ENCODE assay signal across 8 cellular contexts in the genomic region with DNA sequence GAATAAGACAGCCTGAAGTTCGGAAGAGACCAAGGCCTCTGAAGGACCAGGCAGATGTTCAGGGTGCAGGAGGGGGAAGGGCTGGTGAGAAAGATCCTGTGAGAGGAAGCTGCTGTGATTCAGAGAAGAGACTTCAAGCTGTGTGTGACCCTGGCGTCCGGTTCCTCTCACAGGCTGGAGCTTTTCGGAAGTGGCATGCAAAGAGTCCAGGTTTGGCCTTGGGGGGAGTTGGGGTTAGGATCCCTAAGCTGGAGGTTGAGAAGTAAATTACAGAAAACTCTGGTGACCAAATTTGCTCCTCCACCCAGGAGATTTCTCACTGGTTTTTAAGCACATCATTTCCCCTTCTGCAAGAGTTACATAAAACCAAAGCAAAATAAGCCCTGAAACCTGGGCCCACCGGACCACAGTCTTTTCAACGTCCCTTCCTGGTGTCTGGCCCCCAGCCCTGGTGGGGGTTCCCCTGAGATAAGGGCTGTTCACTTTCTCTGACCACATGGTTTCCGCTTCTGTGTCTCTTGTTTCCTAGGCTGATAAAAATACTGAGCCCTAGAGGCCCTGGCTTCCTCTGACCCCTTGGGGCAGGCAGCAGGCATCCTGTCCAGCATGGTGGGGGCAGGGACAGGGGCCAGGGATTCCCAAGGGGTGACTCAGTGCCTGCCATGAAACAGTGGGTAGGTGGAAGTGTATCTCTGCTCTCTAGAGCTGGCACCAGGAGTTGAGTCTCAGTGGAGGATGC. TPM values are rescaled to one million over a fixed set of nuclear protein-coding genes. Genes with fewer than 3 reads are reported as not detected.
DNase-seq lines count a peak whose midpoint lies in the region; ATAC-seq and TF ChIP-seq lines count a peak whose summit lies in the region.

No MANE protein-coding gene starts in this region.

- no peak overlapping the region for H2AFZ ChIP-seq in parathyroid adenoma

- no peak for TF ChIP-seq RAD21 in Ishikawa (IDR thresholded peaks at IDR 0.05; ENCODE audit: low read depth)

- peaks cover 2% of the 10 kb centered on the region for H3K79me2 ChIP-seq in parathyroid adenoma

- CTCF ChIA-PET in activated CD8-positive, alpha-beta T cell treated with anti-CD3 and anti-CD28 coated beads for 36 hours (lab: Charles Lee) = interaction anchor here (0.6 to 56.2 kb wide), 6 partner anchors 9 to 38 kb away, joined by 3 to 2542 read pairs (median 16); a partner anchor contains a TSS

- H3K4me3 ChIP-seq in fibroblast of villous mesenchyme (ENCODE audit: low read depth, low read length) (no peak overlapping the region), parathyroid adenoma (ENCODE audit: low read depth, low read length) (no peak overlapping the region)

- TF ChIP-seq EP300 in Ishikawa (IDR thresholded peaks at IDR 0.05; ENCODE audit: borderline replicate concordance) = no peak

- no peak overlapping the region for H3K4me2 ChIP-seq in parathyroid adenoma (ENCODE audit: low read length)

- H3K27me3 Mint-ChIP-seq in activated CD8-positive, alpha-beta T cell treated with anti-CD3 and anti-CD28 coated beads for 36 hours = no peaks in the 10 kb centered on the region

- no peak for TF ChIP-seq CTCF in activated CD8-positive, alpha-beta T cell treated with anti-CD3 and anti-CD28 coated beads for 36 hours (IDR thresholded peaks at IDR 0.05)
- TF ChIP-seq CTCF in fibroblast of villous mesenchyme (IDR thresholded peaks at IDR 0.05; ENCODE audit: insufficient read depth, low read depth, low read length) = no peak
- no peak for TF ChIP-seq CTCF in parathyroid adenoma (IDR thresholded peaks at IDR 0.05)

- POLR2A ChIA-PET in activated CD8-positive, alpha-beta T cell treated with anti-CD3 and anti-CD28 coated beads for 36 hours (lab: Charles Lee) = interaction anchor here (1.2 to 35.7 kb wide), 7 partner anchors 9 to 92 kb away, joined by 3 to 1181 read pairs (median 8); a partner anchor contains a TSS

- peak; percentile 64 for ATAC-seq in GM21529 (IDR thresholded peaks at IDR 0.05; ENCODE audit: unreplicated experiment)
- ATAC-seq in activated CD8-positive, alpha-beta T cell treated with anti-CD3 and anti-CD28 coated beads for 36 hours = peak; percentile 69

- peak overlapping the region; percentile 45 for H3K27ac ChIP-seq in parathyroid adenoma

- H3K36me3 ChIP-seq in parathyroid adenoma (ENCODE audit: control insufficient read depth, insufficient read depth, low read length) = no peaks in the 10 kb centered on the region

- peaks cover 78% of the 10 kb centered on the region for H3K4me1 Mint-ChIP-seq in activated CD8-positive, alpha-beta T cell treated with anti-CD3 and anti-CD28 coated beads for 36 hours (ENCODE audit: low read depth)

- intact Hi-C loops in activated CD8-positive, alpha-beta T cell treated with anti-CD3 and anti-CD28 coated beads for 36 hours (cut with micrococcal nuclease) = loop anchor here (1.0 to 10.0 kb wide), 3 partner anchors 8 to 265 kb away; a partner anchor contains a TSS

- DNase-seq in GM03348 (ENCODE audit: low spot score) (peak; percentile 70), fibroblast of villous mesenchyme (ENCODE audit: low read depth) (peak; percentile 81), DMS 273 (lab: John Stamatoyannopoulos, UW; ENCODE audit: unreplicated experiment) (no peak), NCI-H1436 treated with DMSO at 0.1 percent for 48 hours (lab: John Stamatoyannopoulos, UW) (no peak)
- DNase-seq in activated CD8-positive, alpha-beta T cell treated with anti-CD3 and anti-CD28 coated beads for 36 hours = peak; percentile 86

- peak overlapping the region; percentile 90 for H3K27ac Mint-ChIP-seq in activated CD8-positive, alpha-beta T cell treated with anti-CD3 and anti-CD28 coated beads for 36 hours

- H3K4me1 ChIP-seq in parathyroid adenoma = no peaks in the 10 kb centered on the region

- no peaks in the 10 kb centered on the region for H3K9me3 Mint-ChIP-seq in activated CD8-positive, alpha-beta T cell treated with anti-CD3 and anti-CD28 coated beads for 36 hours

- no peaks in the 10 kb centered on the region for H3K27me3 ChIP-seq in parathyroid adenoma (ENCODE audit: control insufficient read depth, insufficient read depth, low read length)

- H3K36me3 Mint-ChIP-seq in activated CD8-positive, alpha-beta T cell treated with anti-CD3 and anti-CD28 coated beads for 36 hours (ENCODE audit: low read depth) = peaks cover 49% of the 10 kb centered on the region

- no peaks in the 10 kb centered on the region for H3K9me3 ChIP-seq in parathyroid adenoma (ENCODE audit: control insufficient read depth, low read length)

- H3K4me3 Mint-ChIP-seq in activated CD8-positive, alpha-beta T cell treated with anti-CD3 and anti-CD28 coated beads for 36 hours = peak overlapping the region; percentile 56

- H3K9ac ChIP-seq in parathyroid adenoma = no peak overlapping the region

TF ChIP-seq in Ishikawa, 13 proteins besides CTCF, POLR2A, EP300 and RAD21:
- TF ChIP-seq CREB1 (IDR thresholded peaks at IDR 0.05; ENCODE audit: low read depth) = no peak
- TF ChIP-seq, protein P1, sequence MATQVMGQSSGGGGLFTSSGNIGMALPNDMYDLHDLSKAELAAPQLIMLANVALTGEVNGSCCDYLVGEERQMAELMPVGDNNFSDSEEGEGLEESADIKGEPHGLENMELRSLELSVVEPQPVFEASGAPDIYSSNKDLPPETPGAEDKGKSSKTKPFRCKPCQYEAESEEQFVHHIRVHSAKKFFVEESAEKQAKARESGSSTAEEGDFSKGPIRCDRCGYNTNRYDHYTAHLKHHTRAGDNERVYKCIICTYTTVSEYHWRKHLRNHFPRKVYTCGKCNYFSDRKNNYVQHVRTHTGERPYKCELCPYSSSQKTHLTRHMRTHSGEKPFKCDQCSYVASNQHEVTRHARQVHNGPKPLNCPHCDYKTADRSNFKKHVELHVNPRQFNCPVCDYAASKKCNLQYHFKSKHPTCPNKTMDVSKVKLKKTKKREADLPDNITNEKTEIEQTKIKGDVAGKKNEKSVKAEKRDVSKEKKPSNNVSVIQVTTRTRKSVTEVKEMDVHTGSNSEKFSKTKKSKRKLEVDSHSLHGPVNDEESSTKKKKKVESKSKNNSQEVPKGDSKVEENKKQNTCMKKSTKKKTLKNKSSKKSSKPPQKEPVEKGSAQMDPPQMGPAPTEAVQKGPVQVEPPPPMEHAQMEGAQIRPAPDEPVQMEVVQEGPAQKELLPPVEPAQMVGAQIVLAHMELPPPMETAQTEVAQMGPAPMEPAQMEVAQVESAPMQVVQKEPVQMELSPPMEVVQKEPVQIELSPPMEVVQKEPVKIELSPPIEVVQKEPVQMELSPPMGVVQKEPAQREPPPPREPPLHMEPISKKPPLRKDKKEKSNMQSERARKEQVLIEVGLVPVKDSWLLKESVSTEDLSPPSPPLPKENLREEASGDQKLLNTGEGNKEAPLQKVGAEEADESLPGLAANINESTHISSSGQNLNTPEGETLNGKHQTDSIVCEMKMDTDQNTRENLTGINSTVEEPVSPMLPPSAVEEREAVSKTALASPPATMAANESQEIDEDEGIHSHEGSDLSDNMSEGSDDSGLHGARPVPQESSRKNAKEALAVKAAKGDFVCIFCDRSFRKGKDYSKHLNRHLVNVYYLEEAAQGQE (IDR thresholded peaks at IDR 0.05; ENCODE audit: low read depth) = no peak
- TF ChIP-seq NFIC (IDR thresholded peaks at IDR 0.05) = no peak
- no peak for TF ChIP-seq EGR1 (IDR thresholded peaks at IDR 0.05)
- TF ChIP-seq TEAD4 (IDR thresholded peaks at IDR 0.05) = 0 out of 2 replicates have a peak, but pooled peaks have one; percentile 8
- no peak for TF ChIP-seq CEBPB (IDR thresholded peaks at IDR 0.05)
- no peak for TF ChIP-seq TCF12 (IDR thresholded peaks at IDR 0.05; ENCODE audit: low read depth)
- TF ChIP-seq, protein P2, sequence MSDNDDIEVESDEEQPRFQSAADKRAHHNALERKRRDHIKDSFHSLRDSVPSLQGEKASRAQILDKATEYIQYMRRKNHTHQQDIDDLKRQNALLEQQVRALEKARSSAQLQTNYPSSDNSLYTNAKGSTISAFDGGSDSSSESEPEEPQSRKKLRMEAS (IDR thresholded peaks at IDR 0.05) = no peak

RNA-seq across cellular contexts. Expression of a gene that starts 12.0 kb away (rescaled TPM):
- 100 to 1,000 TPM; 713 to 724 TPM for total RNA-seq in activated CD8-positive, alpha-beta T cell treated with anti-CD3 and anti-CD28 coated beads for 36 hours
- not detected in 2 replicates for total RNA-seq in fibroblast of villous mesenchyme

RNA-seq across cellular contexts. Expression of a gene that starts 12.7 kb away (rescaled TPM):
- 10 to 100 TPM; 11.3 to 13.0 TPM for total RNA-seq in activated CD8-positive, alpha-beta T cell treated with anti-CD3 and anti-CD28 coated beads for 36 hours
- total RNA-seq in fibroblast of villous mesenchyme = 12.5 and 20.3 TPM in 2 replicates

RNA-seq across cellular contexts. Expression of a gene that starts 13.7 kb away (rescaled TPM):
- total RNA-seq in activated CD8-positive, alpha-beta T cell treated with anti-CD3 and anti-CD28 coated beads for 36 hours = 1 to 10 TPM in 1 of 2 experiments, under 1 TPM in 1; 0.86 to 1.1 TPM
- total RNA-seq in fibroblast of villous mesenchyme = 1.3 and 3.0 TPM in 2 replicates

RNA-seq across cellular contexts. Expression of a gene that starts 15.2 kb away (rescaled TPM):
- 10 to 100 TPM; 89.2 to 92.5 TPM for total RNA-seq in activated CD8-positive, alpha-beta T cell treated with anti-CD3 and anti-CD28 coated beads for 36 hours
- total RNA-seq in fibroblast of villous mesenchyme = under 0.01 TPM in 2 replicates

RNA-seq across cellular contexts. Expression of a gene that starts 18.3 kb away (rescaled TPM):
- 100 to 1,000 TPM; 568 to 572 TPM for total RNA-seq in activated CD8-positive, alpha-beta T cell treated with anti-CD3 and anti-CD28 coated beads for 36 hours
- 407 and 463 TPM in 2 replicates for total RNA-seq in fibroblast of villous mesenchyme

Comparison
In these comparisons a context has a peak if more than half of its experiments do, and no peak if none do; other contexts are left out.
1. DNase-seq: peak in GM03348 (single experiment), activated CD8-positive, alpha-beta T cell treated with anti-CD3 and anti-CD28 coated beads for 36 hours (single experiment) and fibroblast of villous mesenchyme (single experiment); none in DMS 273 (single experiment) and NCI-H1436 treated with DMSO at 0.1 percent for 48 hours (single experiment).
2. RNA of a gene that starts 12.0 kb away (total RNA-seq): 713 to 724 TPM in activated CD8-positive, alpha-beta T cell treated with anti-CD3 and anti-CD28 coated beads for 36 hours; not detected in fibroblast of villous mesenchyme; every median in the first group is over 100 times any median in the second.